ENCODE assay signal across 10 cellular contexts in the genomic region with DNA sequence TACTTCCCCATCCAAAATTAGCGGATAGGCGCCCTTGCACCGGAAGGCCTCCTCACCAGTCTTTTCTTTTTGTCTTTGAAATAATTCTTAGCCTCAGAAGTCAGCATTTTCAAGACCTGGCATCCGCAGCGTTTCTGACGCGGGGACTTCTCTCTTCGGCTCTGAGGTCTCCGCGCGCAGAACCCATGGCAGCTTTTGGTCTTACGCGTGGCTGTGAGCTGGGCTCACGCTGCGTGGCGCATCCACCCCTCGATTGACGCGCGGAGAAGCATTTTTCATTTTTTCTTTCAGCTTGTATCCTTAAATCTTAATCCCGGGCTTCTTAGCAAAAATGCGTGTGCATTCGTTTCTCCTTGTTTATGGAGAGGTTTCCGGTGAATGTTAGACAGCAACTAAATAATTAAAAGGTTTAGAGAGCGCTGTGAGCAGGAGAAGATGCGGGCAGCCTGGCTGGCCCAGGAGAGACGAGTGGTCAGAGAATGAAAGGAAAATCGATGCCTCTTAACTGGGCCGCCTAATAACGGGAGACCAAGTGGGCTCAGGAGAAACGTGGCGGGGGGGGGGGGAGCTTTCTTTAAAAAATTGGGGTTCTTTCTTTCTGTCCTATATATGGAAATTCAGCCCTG. TPM values are rescaled to one million over a fixed set of nuclear protein-coding genes. Genes with fewer than 3 reads are reported as not detected.
DNase-seq lines count a peak whose midpoint lies in the region; ATAC-seq and TF ChIP-seq lines count a peak whose summit lies in the region.
"Had no signal": no experiment of that assay in that cellular context is flagged by ENCODE, and none has a peak within 500 bp of the region (broad histone marks: within the 10 kb centered on the region; RNA-seq: fewer than 3 reads in every experiment).

No MANE protein-coding gene starts in this region.

- TF ChIP-seq POLR2A in HCT116 (IDR thresholded peaks at IDR 0.05; ENCODE audit: borderline replicate concordance, extremely low read depth, insufficient read depth, insufficient read length) (no peak), heart left ventricle (IDR thresholded peaks at IDR 0.05) (no peak)

- H3K9ac ChIP-seq in HCT116 (ENCODE audit: low read length) (no peak overlapping the region), MM.1S (ENCODE audit: low read length) (no peak overlapping the region)

- peaks cover 19% of the 10 kb centered on the region for H3K36me3 Mint-ChIP-seq in activated naive CD8-positive, alpha-beta T cell treated with anti-CD3 and anti-CD28 coated beads, Interleukin-2, amount 50 U/mL, for 24 hours (ENCODE audit: low read depth)

- H3F3A ChIP-seq in MM.1S (ENCODE audit: insufficient read depth, low read length) = no peaks in the 10 kb centered on the region

- BruUV-seq in HCT116 (replicated peaks; lab: Mats Ljungman, UMichigan) = no TSS peak

- peaks cover 32% of the 10 kb centered on the region for H3K27me3 Mint-ChIP-seq in activated naive CD8-positive, alpha-beta T cell treated with anti-CD3 and anti-CD28 coated beads, Interleukin-2, amount 50 U/mL, for 24 hours

- peaks cover 3 to 15% of the 10 kb centered on the region in 2 experiments; a peak in 3 of 4 replicates for H3K4me1 ChIP-seq in HCT116 (ENCODE audit: control insufficient read depth in 1 of 2, insufficient read depth in 2 of 2, low read length in 2 of 2)
- peaks cover 23% of the 10 kb centered on the region for H3K4me1 ChIP-seq in mesodermal cell (ENCODE audit: control insufficient read depth, insufficient read depth, low read length, poor library complexity, severe bottlenecking)
- peaks cover 4 to 71% (median 47%) of the 10 kb centered on the region in 12 donors for H3K4me1 ChIP-seq in heart left ventricle
- no peaks in the 10 kb centered on the region for H3K4me1 ChIP-seq in MM.1S (ENCODE audit: low read length)

- peak; percentile 10 for DNase-seq in AG08396 (ENCODE audit: low spot score)
- DNase-seq in HCT116 (ENCODE audit: low read depth, low spot score) = no peak
- DNase-seq in activated naive CD8-positive, alpha-beta T cell treated with anti-CD3 and anti-CD28 coated beads, Interleukin-2, amount 50 U/mL, for 24 hours = peak; percentile 34
- no peak for DNase-seq in heart left ventricle
- DNase-seq in activated effector memory CD4-positive, alpha-beta T cell treated with anti-CD3 and anti-CD28 coated beads, Interleukin-2, amount 50 U/mL, for 16 hours = no peak
- no peak for DNase-seq in MM.1S
- DNase-seq: NCI-H1694 treated with DMSO at 0.1 percent for 48 hours had no signal

- H3K9me2 ChIP-seq in HCT116 (ENCODE audit: insufficient read depth) = no peaks in the 10 kb centered on the region
- H3K9me2 ChIP-seq in MM.1S (replicated peaks; ENCODE audit: insufficient read depth, low read length) = no peaks in the 10 kb centered on the region

- H3K4me1 Mint-ChIP-seq in activated naive CD8-positive, alpha-beta T cell treated with anti-CD3 and anti-CD28 coated beads, Interleukin-2, amount 50 U/mL, for 24 hours = peaks cover 47% of the 10 kb centered on the region

- H2AFZ ChIP-seq in HCT116 (ENCODE audit: low read depth, low read length, poor library complexity, severe bottlenecking) (peak overlapping the region; percentile 93), MM.1S (ENCODE audit: low read length) (no peak overlapping the region)

- H4K20me1 ChIP-seq in HCT116 (ENCODE audit: insufficient read depth) = no peaks in the 10 kb centered on the region
- H4K20me1 ChIP-seq in MM.1S (ENCODE audit: insufficient read depth, low read length) = no peaks in the 10 kb centered on the region

- no peak overlapping the region for H3K4me3 ChIP-seq in HCT116 (replicated peaks in 1 of 2; ENCODE audit: low read depth in 1 of 2, low read length in 2 of 2)
- peak overlapping the region; percentile 84 for H3K4me3 ChIP-seq in mesodermal cell (ENCODE audit: extremely low read depth, insufficient read depth, low read length, poor library complexity, severe bottlenecking)
- H3K4me3 ChIP-seq in heart left ventricle = no peak overlapping the region
- H3K4me3 ChIP-seq in MM.1S (ENCODE audit: low read length) = no peak overlapping the region

- CTCF ChIA-PET in HCT116 (lab: Charles Lee) = no interaction called here

- H3K9me3 Mint-ChIP-seq in activated naive CD8-positive, alpha-beta T cell treated with anti-CD3 and anti-CD28 coated beads, Interleukin-2, amount 50 U/mL, for 24 hours = no peaks in the 10 kb centered on the region

- WGBS in mesodermal cell (ENCODE audit: insufficient coverage in 2 of 2), 2 experiments = 2 to 3% methylated on average over 24 to 30 of the region's 32 CpGs
- WGBS in heart left ventricle, 4 donors = 14 to 41% (median 31%) methylated on average over 32 of the region's 32 CpGs

- ATAC-seq in HCT116 = no peak
- no peak for ATAC-seq in activated naive CD8-positive, alpha-beta T cell treated with anti-CD3 and anti-CD28 coated beads, Interleukin-2, amount 50 U/mL, for 24 hours
- no peak for ATAC-seq in heart left ventricle
- ATAC-seq in HG02610 (IDR thresholded peaks at IDR 0.05; ENCODE audit: unreplicated experiment) = no peak

- H3K4me2 ChIP-seq in HCT116 (ENCODE audit: low read length) (peak overlapping the region; percentile 97; the same call in 1 of the 2 replicates), MM.1S (ENCODE audit: low read depth, low read length) (no peak overlapping the region)

- RAD21 ChIA-PET in HCT116 (lab: Charles Lee; ENCODE audit: low non-redundant PET in 1 of 2, low total read pairs in 2 of 2, uncharacterized antibody in 2 of 2, unreplicated experiment in 2 of 2) = no interaction called here

- peak overlapping the region; percentile 88 for H3K4me3 Mint-ChIP-seq in activated naive CD8-positive, alpha-beta T cell treated with anti-CD3 and anti-CD28 coated beads, Interleukin-2, amount 50 U/mL, for 24 hours

- peak overlapping the region; percentile 78 for H3K27ac Mint-ChIP-seq in activated naive CD8-positive, alpha-beta T cell treated with anti-CD3 and anti-CD28 coated beads, Interleukin-2, amount 50 U/mL, for 24 hours

- H3K27ac ChIP-seq in HCT116 (ENCODE audit: low read depth, low read length) (no peak overlapping the region), mesodermal cell (ENCODE audit: low read depth, low read length, severe bottlenecking) (peak overlapping the region; percentile 92), heart left ventricle (no peak overlapping the region), MM.1S (ENCODE audit: low read length) (no peak overlapping the region)
- H3K27ac ChIP-seq: HL-60 had no signal

- TF ChIP-seq CTCF in HCT116 (IDR thresholded peaks at IDR 0.05 in 2 of 3, conservative IDR thresholded peaks at IDR 0.05 in 1 of 3; ENCODE audit: borderline replicate concordance in 1 of 3, insufficient read depth in 1 of 3, low read depth in 2 of 3, low read length in 2 of 3) (no peak), heart left ventricle (IDR thresholded peaks at IDR 0.05) (no peak), MM.1S (IDR thresholded peaks at IDR 0.05; ENCODE audit: low read length) (no peak)

- intact Hi-C loops in HCT116 (cut with micrococcal nuclease) = no loop called here
- intact Hi-C loops in heart left ventricle (cut with DNase I) = loop anchor here in 6 of 10 donors (5.0 to 10.0 kb wide), 6 partner anchors 222 to 422 kb away; no protein-coding TSS in a partner anchor

- H3K79me2 ChIP-seq in HCT116 (ENCODE audit: insufficient read depth, low read length) (no peaks in the 10 kb centered on the region), MM.1S (ENCODE audit: low read length) (no peaks in the 10 kb centered on the region)

- POLR2A ChIA-PET in HCT116 (lab: Charles Lee) = no interaction called here

- no peaks in the 10 kb centered on the region for H3K27me3 ChIP-seq in HCT116 (ENCODE audit: insufficient read depth, low read length)
- peaks cover 53 to 98% (median 93%) of the 10 kb centered on the region in 9 donors for H3K27me3 ChIP-seq in heart left ventricle
- peaks cover 18% of the 10 kb centered on the region for H3K27me3 ChIP-seq in MM.1S (replicated peaks; ENCODE audit: insufficient read depth, low read length)

- TF ChIP-seq RAD21 in HCT116 (IDR thresholded peaks at IDR 0.05; ENCODE audit: low read depth) = no peak

- H3K9me3 ChIP-seq in HCT116 (ENCODE audit: control insufficient read depth in 1 of 2, insufficient read depth in 1 of 2, low read depth in 1 of 2, low read length in 2 of 2) (no peaks in the 10 kb centered on the region), mesodermal cell (ENCODE audit: control insufficient read depth, low read length) (no peaks in the 10 kb centered on the region), heart left ventricle (no peaks in the 10 kb centered on the region), MM.1S (replicated peaks; ENCODE audit: insufficient read depth, low read length) (no peaks in the 10 kb centered on the region)

- H3K36me3 ChIP-seq in HCT116 (ENCODE audit: control insufficient read depth in 1 of 2, insufficient read depth in 2 of 2, low read length in 2 of 2) = no peaks in the 10 kb centered on the region
- peaks cover 13% of the 10 kb centered on the region for H3K36me3 ChIP-seq in mesodermal cell (ENCODE audit: control insufficient read depth, insufficient read depth, low read length)
- H3K36me3 ChIP-seq in heart left ventricle = no peaks in the 10 kb centered on the region
- no peaks in the 10 kb centered on the region for H3K36me3 ChIP-seq in MM.1S (replicated peaks; ENCODE audit: insufficient read depth, low read length)

TF ChIP-seq in HCT116, 20 proteins besides CTCF, POLR2A, EP300 and RAD21 (continues in another document):
- TF ChIP-seq SRF (IDR thresholded peaks at IDR 0.05; ENCODE audit: low read depth) (no peak), ZFX (IDR thresholded peaks at IDR 0.05) (no peak), FOSL1 (IDR thresholded peaks at IDR 0.05; ENCODE audit: low read depth) (no peak), CEBPB (IDR thresholded peaks at IDR 0.05; ENCODE audit: low read depth) (no peak)

RNA-seq across cellular contexts. Expression of gene GATA3, which starts 2.0 kb away (rescaled TPM):
- total RNA-seq in HCT116 (2021; ENCODE audit: unreplicated experiment) (2.7 TPM), heart left ventricle (1 to 10 TPM in 7 of 9 donors, under 1 TPM in 2; 0.71 to 3.4 (median 1.4) TPM)
- polyA plus RNA-seq in HCT116 (2012) = 0.95 and 1.0 TPM in 2 replicates
- polyA plus RNA-seq in mesodermal cell (2013, experiment 1 of 2) = 41.5 TPM
- 28.9 TPM for polyA plus RNA-seq in mesodermal cell (2013, experiment 2 of 2)
- 1 to 10 TPM; 1.0 to 1.1 TPM for polyA plus RNA-seq in heart left ventricle

Comparison
In these comparisons a context has a peak if more than half of its experiments do, and no peak if none do; other contexts are left out.
1. DNase-seq: peak in AG08396 (single experiment) and activated naive CD8-positive, alpha-beta T cell treated with anti-CD3 and anti-CD28 coated beads, Interleukin-2, amount 50 U/mL, for 24 hours (single experiment); none in HCT116 (single experiment), heart left ventricle (0 of 5), activated effector memory CD4-positive, alpha-beta T cell treated with anti-CD3 and anti-CD28 coated beads, Interleukin-2, amount 50 U/mL, for 16 hours (single experiment) and MM.1S (single experiment).